In the genomic region with DNA sequence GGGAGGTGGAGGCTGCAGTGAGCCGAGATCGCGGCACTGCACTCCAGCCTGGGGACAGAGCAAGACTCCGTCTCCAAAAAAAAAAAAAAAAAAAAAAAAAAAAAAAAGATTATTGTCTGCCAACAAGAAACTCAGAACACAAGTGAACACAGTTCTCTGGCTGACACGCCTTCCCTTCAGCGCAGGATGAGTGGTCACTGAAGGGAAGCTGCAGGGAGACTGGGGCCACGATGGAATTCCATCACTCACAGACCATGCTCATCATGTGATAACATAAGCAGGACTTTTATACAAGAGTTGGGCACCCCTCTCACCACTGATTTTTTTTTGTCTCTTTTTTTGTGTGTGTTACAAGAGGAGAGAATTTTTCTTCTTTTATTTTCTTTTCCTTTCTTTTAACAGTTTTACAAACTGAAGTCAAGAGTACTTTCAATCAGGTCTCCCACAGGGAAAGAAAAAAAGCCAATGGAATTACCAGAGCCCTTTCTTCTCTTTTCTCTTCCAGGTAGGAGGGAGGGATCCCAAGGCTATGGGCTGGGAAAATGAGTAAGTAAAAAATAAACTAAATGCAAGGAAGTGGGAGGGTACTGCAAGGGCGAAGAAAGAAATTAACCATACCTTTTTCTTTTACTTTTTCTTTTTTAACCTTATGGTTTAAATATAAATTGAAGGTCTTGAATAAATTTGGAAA, we compare ENCODE assay signal across 28 cellular contexts.
"Had no signal": no experiment of that assay in that cellular context is flagged by ENCODE, and none has a peak within 500 bp of the region (broad histone marks: within the 10 kb centered on the region; RNA-seq: fewer than 3 reads in every experiment).

No MANE protein-coding gene starts in this region.

- H3K27me3 Mint-ChIP-seq: central memory CD8-positive, alpha-beta T cell; dendritic cell treated with granulocyte-macrophage colony-stimulating factor and Interleukin-4, amounts not matched to agents 40 ng/mL and 50 ng/mL, for 4 days; natural killer cell treated with Interleukin-12 subunit alpha and Interleukin-12 subunit beta and Interleukin-15 and Interleukin-18, amount 100 ng/mL, for 72 hours; type B pancreatic cell had no signal

- H3K36me3 ChIP-seq: breast epithelium, gastrocnemius medialis, neutrophil, ovary, prostate gland, vagina had no signal

- H3K9me3 Mint-ChIP-seq: central memory CD8-positive, alpha-beta T cell; type B pancreatic cell had no signal

- H3K9me3 ChIP-seq: breast epithelium, gastrocnemius medialis, neutrophil, ovary, prostate gland, testis, vagina had no signal

- H3K27ac Mint-ChIP-seq: activated naive CD4-positive, alpha-beta T cell treated with anti-CD3 and anti-CD28 coated beads, Interleukin-2, amount 50 U/mL, for 72 hours; activated T-cell treated with anti-CD3 and anti-CD28 coated beads, Interleukin-2, amount 50 U/mL, for 72 hours; dendritic cell treated with granulocyte-macrophage colony-stimulating factor and Interleukin-4, amounts not matched to agents 40 ng/mL and 50 ng/mL, for 4 days; immature natural killer cell; natural killer cell treated with Interleukin-12 subunit alpha and Interleukin-12 subunit beta and Interleukin-15 and Interleukin-18, amount 100 ng/mL, for 72 hours; type B pancreatic cell had no signal

- H3K36me3 Mint-ChIP-seq: activated naive CD4-positive, alpha-beta T cell treated with anti-CD3 and anti-CD28 coated beads, Interleukin-2, amount 50 U/mL, for 72 hours; immature natural killer cell; natural killer cell treated with Interleukin-12 subunit alpha and Interleukin-12 subunit beta and Interleukin-15 and Interleukin-18, amount 100 ng/mL, for 72 hours; type B pancreatic cell had no signal

- H3K4me3 ChIP-seq: breast epithelium, gastrocnemius medialis, hepatocyte, lung, mucosa of descending colon, ovary, prostate gland, skin epidermis, testis, vagina had no signal

- H3K79me2 ChIP-seq: hepatocyte had no signal

- H3K4me1 ChIP-seq: breast epithelium, gastrocnemius medialis, prostate gland, testis, vagina had no signal

- H2AFZ ChIP-seq: hepatocyte had no signal

- H3K27ac ChIP-seq: breast epithelium, gastrocnemius medialis, hepatocyte, neutrophil, ovary, prostate gland, skin epidermis, testis, vagina had no signal

- H3K4me3 Mint-ChIP-seq: activated T-cell treated with anti-CD3 and anti-CD28 coated beads, Interleukin-2, amount 50 U/mL, for 72 hours; central memory CD8-positive, alpha-beta T cell; dendritic cell treated with granulocyte-macrophage colony-stimulating factor and Interleukin-4, amounts not matched to agents 40 ng/mL and 50 ng/mL, for 4 days; immature natural killer cell; natural killer cell treated with Interleukin-12 subunit alpha and Interleukin-12 subunit beta and Interleukin-15 and Interleukin-18, amount 100 ng/mL, for 72 hours; type B pancreatic cell had no signal

- H3K4me1 Mint-ChIP-seq: central memory CD8-positive, alpha-beta T cell; immature natural killer cell had no signal

- DNase-seq: activated CD4-positive, alpha-beta T cell treated with anti-CD3 and anti-CD28 coated beads for 4 hours; activated CD4-positive, alpha-beta T cell treated with anti-CD3 and anti-CD28 coated beads, Interleukin-2, amount 50 U/mL, for 4 hours; activated naive CD4-positive, alpha-beta T cell; activated T-cell treated with anti-CD3 and anti-CD28 coated beads for 4 hours; activated T-cell treated with anti-CD3 and anti-CD28 coated beads, Interleukin-2, amount 50 U/mL, for 72 hours; effector CD8-positive, alpha-beta T cell; gastrocnemius medialis; glutamatergic neuron; immature natural killer cell; mucosa of descending colon; ovary; retina; stimulated activated CD4-positive, alpha-beta T cell treated with anti-CD3 and anti-CD28 coated beads, Interleukin-12 subunit alpha, Interleukin-12 subunit beta, amount 100 ng/mL, for 4 hours; stimulated activated CD4-positive, alpha-beta T cell treated with anti-CD3 and anti-CD28 coated beads, Interleukin-4, amount 100 ng/mL, for 1 hour; stimulated activated naive CD8-positive, alpha-beta T cell treated with anti-CD3 and anti-CD28 coated beads, Interleukin-15, Interleukin-2, amounts not matched to agents 100 U/mL and 50 U/mL, for 24 hours; testis had no signal

- H3K27me3 ChIP-seq: breast epithelium, gastrocnemius medialis, hepatocyte, neutrophil, ovary, testis, vagina had no signal

- H3K4me2 ChIP-seq: hepatocyte had no signal
